In the genomic region with DNA sequence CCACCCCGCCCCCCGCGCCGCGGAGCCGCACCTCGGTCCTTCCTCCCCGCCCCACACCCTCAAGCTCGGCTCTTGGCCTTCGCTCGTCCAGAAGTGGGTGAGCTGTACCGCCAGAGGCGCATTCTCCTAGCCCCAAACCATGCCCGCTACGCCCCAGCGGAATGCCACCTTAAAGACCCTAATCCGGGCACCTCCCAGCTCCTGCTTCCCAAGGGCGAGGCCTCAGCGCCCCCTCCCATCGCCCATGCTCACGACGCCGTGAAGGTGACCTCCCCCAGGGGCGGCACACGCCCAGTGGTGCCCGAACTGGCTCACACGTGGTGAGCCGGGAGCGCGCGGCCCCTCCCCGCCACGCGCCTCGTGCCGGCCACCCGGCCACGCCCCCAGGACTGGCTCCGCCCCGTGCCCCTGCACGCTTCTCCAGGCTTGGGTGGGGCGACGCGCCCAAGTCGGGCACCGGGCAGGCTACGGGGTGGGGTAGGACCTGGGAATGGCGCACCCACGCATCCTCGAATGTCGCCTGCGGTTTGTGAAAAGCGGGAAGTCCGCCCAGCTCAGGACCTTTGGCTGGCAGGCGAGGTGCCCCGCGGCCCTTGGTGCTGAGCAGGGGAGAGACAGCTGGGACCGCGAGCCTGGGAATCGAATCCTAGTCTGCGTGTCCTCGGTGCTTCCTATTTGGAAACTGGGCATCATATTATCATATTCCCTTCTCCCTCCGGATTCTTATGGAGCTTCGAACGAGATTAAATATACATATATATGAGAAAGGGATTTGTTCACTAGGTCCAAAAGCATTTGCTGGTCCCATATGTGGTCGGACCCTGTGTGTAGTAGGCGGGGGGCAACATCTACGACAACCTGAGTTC, we compare ENCODE assay signal across 8 cellular contexts. TPM values are rescaled to one million over a fixed set of nuclear protein-coding genes. Genes with fewer than 3 reads are reported as not detected.
DNase-seq lines count a peak whose midpoint lies in the region; ATAC-seq, FAIRE-seq and TF ChIP-seq lines count a peak whose summit lies in the region.

No MANE protein-coding gene starts in this region.

- peaks cover 2% of the 10 kb centered on the region for H3K9me3 Mint-ChIP-seq in neural progenitor cell

- TF ChIP-seq POLR2A in H54 (IDR thresholded peaks at IDR 0.05; ENCODE audit: low read depth, low read length): peak; percentile 82

- TF ChIP-seq CTCF in Loucy (conservative IDR thresholded peaks at IDR 0.05; ENCODE audit: low read length) (peak; percentile 30), foreskin keratinocyte (conservative IDR thresholded peaks at IDR 0.05) (peak; percentile 39), neural progenitor cell (IDR thresholded peaks at IDR 0.05) (peak; percentile 49)

- peaks cover 9% of the 10 kb centered on the region for H3K27me3 Mint-ChIP-seq in neural progenitor cell (ENCODE audit: insufficient read depth, low read depth)

- H3K79me2 ChIP-seq in Loucy (ENCODE audit: insufficient read depth, low read length) (peaks cover 35% of the 10 kb centered on the region), neural progenitor cell (ENCODE audit: low read depth) (peaks cover 45% of the 10 kb centered on the region)

- peak overlapping the region; percentile 92 for H3K27ac Mint-ChIP-seq in neural progenitor cell

- peak; percentile 85 for DNase-seq in G401 (ENCODE audit: low spot score)
- peak; percentile 90 for DNase-seq in H54 (ENCODE audit: insufficient read length, low spot score)
- DNase-seq in SHP77 (lab: John Stamatoyannopoulos, UW): peak; percentile 95 to 98
- DNase-seq in activated gamma-delta T cell (lab: John Stamatoyannopoulos, UW): peak; percentile 78
- DNase-seq in foreskin keratinocyte: peak; percentile 77 to 90
- DNase-seq in neural progenitor cell (ENCODE audit: low spot score): peak; percentile 93

- H3K4me3 ChIP-seq in Loucy (ENCODE audit: low read length, poor library complexity, severe bottlenecking) (peak overlapping the region; percentile 85), neural progenitor cell (peak overlapping the region; percentile 71), stomach smooth muscle (ENCODE audit: low read length in 2 of 2) (peak overlapping the region; percentile 85 to 97)

- H3K9ac ChIP-seq in Loucy (ENCODE audit: low read depth, low read length, poor library complexity, severe bottlenecking) (peak overlapping the region; percentile 84), neural progenitor cell (no peak overlapping the region), stomach smooth muscle (ENCODE audit: low read length in 2 of 2) (peak overlapping the region; percentile 79 to 80)

- H3K27me3 ChIP-seq in Loucy (ENCODE audit: insufficient read depth, low read length, poor library complexity, severe bottlenecking) (no peaks in the 10 kb centered on the region), foreskin keratinocyte (no peaks in the 10 kb centered on the region), neural progenitor cell (no peaks in the 10 kb centered on the region), stomach smooth muscle (ENCODE audit: control insufficient read depth in 1 of 2, insufficient read depth in 2 of 2, low read length in 2 of 2) (no peaks in the 10 kb centered on the region)

- H3K4me2 ChIP-seq in Loucy (ENCODE audit: low read depth, low read length, poor library complexity, severe bottlenecking): peak overlapping the region; percentile 97
- H3K4me2 ChIP-seq in neural progenitor cell: peak overlapping the region; percentile 83

- no peaks in the 10 kb centered on the region for H3K9me2 ChIP-seq in Loucy (replicated peaks; ENCODE audit: low read depth, low read length)

- peak overlapping the region; percentile 96 for H3K4me3 Mint-ChIP-seq in neural progenitor cell

- peak overlapping the region; percentile 83 for H2AFZ ChIP-seq in Loucy (ENCODE audit: low read length)
- H2AFZ ChIP-seq in neural progenitor cell (replicated peaks): peak overlapping the region; percentile 54

- H3K36me3 Mint-ChIP-seq in neural progenitor cell: peaks cover 29% of the 10 kb centered on the region

- H3F3A ChIP-seq in Loucy (ENCODE audit: low read depth) (peaks cover 5% of the 10 kb centered on the region), neural progenitor cell (ENCODE audit: low read depth) (peaks cover 45% of the 10 kb centered on the region)

- H3K9me3 ChIP-seq in Loucy (ENCODE audit: insufficient read depth, low read depth, low read length): no peaks in the 10 kb centered on the region
- no peaks in the 10 kb centered on the region for H3K9me3 ChIP-seq in neural progenitor cell (ENCODE audit: low read depth)
- H3K9me3 ChIP-seq in stomach smooth muscle (ENCODE audit: control insufficient read depth in 2 of 2, low read length in 2 of 2): no peaks in the 10 kb centered on the region

- H3K4me1 ChIP-seq in Loucy (ENCODE audit: insufficient read depth, low read length, poor library complexity, severe bottlenecking) (peaks cover 39% of the 10 kb centered on the region), foreskin keratinocyte (peaks cover 9% of the 10 kb centered on the region), neural progenitor cell (peaks cover 16% of the 10 kb centered on the region), stomach smooth muscle (ENCODE audit: control insufficient read depth, insufficient read depth, low read length) (peaks cover 23% of the 10 kb centered on the region)

- FAIRE-seq in H54 (lab: Jason Lieb, UNC): no peak

- peak overlapping the region; percentile 89 for H3K27ac ChIP-seq in foreskin keratinocyte
- H3K27ac ChIP-seq in neural progenitor cell: peak overlapping the region; percentile 85
- H3K27ac ChIP-seq in stomach smooth muscle (ENCODE audit: low read length): peak overlapping the region; percentile 88

- H3K36me3 ChIP-seq in Loucy (ENCODE audit: insufficient read depth, low read length): no peaks in the 10 kb centered on the region
- H3K36me3 ChIP-seq in neural progenitor cell: no peaks in the 10 kb centered on the region
- peaks cover 0 to 2% of the 10 kb centered on the region in 2 donors for H3K36me3 ChIP-seq in stomach smooth muscle (ENCODE audit: control insufficient read depth in 2 of 2, insufficient read depth in 2 of 2, low read length in 2 of 2)

- H4K20me1 ChIP-seq in Loucy (ENCODE audit: insufficient read depth, low read length, poor library complexity, severe bottlenecking): peaks cover 21% of the 10 kb centered on the region
- H4K20me1 ChIP-seq in neural progenitor cell (ENCODE audit: low read depth): peaks cover 21% of the 10 kb centered on the region

- ATAC-seq in foreskin keratinocyte: peak; percentile 66

- in situ Hi-C loops in G401 (cut with HindIII; ENCODE audit: low sequenced_read_pairs): no loop called here

- peaks cover 40% of the 10 kb centered on the region for H3K4me1 Mint-ChIP-seq in neural progenitor cell

RNA-seq across cellular contexts. Expression of a gene that starts 0.9 kb away (rescaled TPM):
- total RNA-seq in G401 (2014; rRNA removed; shearing (Covaris generic)): 9.6 and 12.4 TPM in 2 replicates
- total RNA-seq in foreskin keratinocyte (4.7 and 5.1 TPM in 2 replicates), neural progenitor cell (ENCODE audit: low replicate concordance) (5.3 and 26.6 TPM in 2 replicates)
- polyA plus RNA-seq in foreskin keratinocyte: 7.1 and 8.2 TPM in 2 replicates

RNA-seq across cellular contexts. Expression of a gene that starts 22.5 kb away (rescaled TPM):
- total RNA-seq in G401 (2014; rRNA removed; shearing (Covaris generic)): 65.9 and 70.0 TPM in 2 replicates
- total RNA-seq in foreskin keratinocyte: 26.7 and 35.6 TPM in 2 replicates
- polyA plus RNA-seq in foreskin keratinocyte: 39.3 and 53.5 TPM in 2 replicates
- total RNA-seq in neural progenitor cell (ENCODE audit: low replicate concordance): 8.8 and 20.1 TPM in 2 replicates

RNA-seq across cellular contexts. Expression of a gene that starts 27.0 kb away (rescaled TPM):
- 74.3 and 75.1 TPM in 2 replicates for total RNA-seq in G401 (2014; rRNA removed; shearing (Covaris generic))
- total RNA-seq in foreskin keratinocyte (6.2 and 8.6 TPM in 2 replicates), neural progenitor cell (ENCODE audit: low replicate concordance) (24.2 and 43.4 TPM in 2 replicates)
- polyA plus RNA-seq in foreskin keratinocyte: 7.1 and 9.6 TPM in 2 replicates

RNA-seq across cellular contexts. Expression of a gene that starts 33.9 kb away (rescaled TPM):
- total RNA-seq in G401 (2014; rRNA removed; shearing (Covaris generic)): 1.0 and 4.5 TPM in 2 replicates
- total RNA-seq in foreskin keratinocyte: 1.7 and 1.8 TPM in 2 replicates
- 3.2 and 3.8 TPM in 2 replicates for polyA plus RNA-seq in foreskin keratinocyte
- total RNA-seq in neural progenitor cell (ENCODE audit: low replicate concordance): 5.0 and 6.0 TPM in 2 replicates

RNA-seq across cellular contexts. Expression of a gene that starts 56.1 kb away (rescaled TPM):
- total RNA-seq in G401 (2014; rRNA removed; shearing (Covaris generic)): 12.9 and 15.6 TPM in 2 replicates
- total RNA-seq in foreskin keratinocyte (72.4 and 207 TPM in 2 replicates), neural progenitor cell (ENCODE audit: low replicate concordance) (0.43 and 3.7 TPM in 2 replicates)
- polyA plus RNA-seq in foreskin keratinocyte: 74.9 and 203 TPM in 2 replicates

Comparison
In these comparisons a context has a peak if more than half of its experiments do, and no peak if none do; other contexts are left out.
1. Peak in every context shown above with its lines: DNase-seq, ATAC-seq, H3K4me3 ChIP-seq and H3K27ac ChIP-seq.